Comparison of ENCODE assay signal across 10 cellular contexts in the genomic region with DNA sequence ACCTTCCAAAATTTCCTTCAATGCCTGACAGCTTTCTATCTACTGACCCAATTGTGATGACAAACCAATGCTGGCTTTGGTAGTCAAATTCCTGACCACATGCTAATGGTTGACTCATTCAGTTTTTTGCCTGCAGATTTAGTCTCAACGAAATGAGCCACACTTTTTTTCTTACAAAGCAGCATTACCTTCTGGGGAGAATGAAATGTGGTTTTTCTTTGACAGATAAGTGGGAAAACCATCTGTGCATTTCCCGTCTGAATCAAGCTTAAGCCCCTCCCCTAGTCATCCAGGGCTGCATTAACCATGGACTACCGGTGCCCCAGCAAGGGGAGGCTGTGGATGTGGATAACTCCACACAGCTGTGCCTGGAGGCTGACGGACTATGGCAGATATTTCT.
DNase-seq lines count a peak whose midpoint lies in the region; ATAC-seq and TF ChIP-seq lines count a peak whose summit lies in the region.
"Had no signal": no experiment of that assay in that cellular context is flagged by ENCODE, and none has a peak within 500 bp of the region (broad histone marks: within the 10 kb centered on the region; RNA-seq: fewer than 3 reads in every experiment).

No MANE protein-coding gene starts in this region.

- no peak for TF ChIP-seq POLR2A in gastroesophageal sphincter (IDR thresholded peaks at IDR 0.05)

- H3K27me3 ChIP-seq in A673 (replicated peaks; ENCODE audit: insufficient read depth, low read depth, low read length, poor library complexity) (no peaks in the 10 kb centered on the region), gastroesophageal sphincter (peaks cover 29% of the 10 kb centered on the region)
- H3K27me3 ChIP-seq: cardiac muscle cell had no signal

- H3K9me3 ChIP-seq in A673 (ENCODE audit: low read depth, low read length, poor library complexity, severe bottlenecking) (no peaks in the 10 kb centered on the region), gastroesophageal sphincter (no peaks in the 10 kb centered on the region)

- no peak for TF ChIP-seq EP300 in gastroesophageal sphincter (IDR thresholded peaks at IDR 0.05)

- CTCF ChIA-PET in A673 (lab: Charles Lee) = no interaction called here

- BruUV-seq in A673 (replicated peaks; lab: Mats Ljungman, UMichigan) = no TSS peak

- intact Hi-C loops in A673 (cut with micrococcal nuclease; ENCODE audit: unreplicated experiment) = no loop called here

- DNase-seq in A673 (ENCODE audit: low spot score) (peak; percentile 75), MV-4-11 (lab: John Stamatoyannopoulos, UW) (peak; percentile 71), dedifferentiated amniotic fluid mesenchymal stem cell (ENCODE audit: extremely low spot score) (peak; percentile 63), LoVo (ENCODE audit: low spot score) (no peak), SW 1271 (lab: John Stamatoyannopoulos, UW) (no peak)
- no peak for DNase-seq in stimulated activated CD4-positive, alpha-beta T cell treated with anti-CD3 and anti-CD28 coated beads, Interleukin-12 subunit alpha, Interleukin-12 subunit beta, amount 100 ng/mL, for 4 hours
- DNase-seq: CD4-positive, alpha-beta T cell had no signal

- WGBS in gastroesophageal sphincter (ENCODE audit: low coverage in 1 of 2), 2 donors = 13 to 50% methylated on average over 2 to 4 of the region's 4 CpGs

- no peak overlapping the region for H3K27ac ChIP-seq in A673 (ENCODE audit: low read depth, low read length, poor library complexity, severe bottlenecking)
- no peak overlapping the region for H3K27ac ChIP-seq in gastroesophageal sphincter
- H3K27ac ChIP-seq: cardiac muscle cell had no signal

- POLR2A ChIA-PET in A673 (lab: Charles Lee; ENCODE audit: low non-redundant PET) = no interaction called here

- H3K36me3 ChIP-seq in A673 (ENCODE audit: insufficient read depth, low read length, poor library complexity, severe bottlenecking) (no peaks in the 10 kb centered on the region), gastroesophageal sphincter (no peaks in the 10 kb centered on the region)
- H3K36me3 ChIP-seq: cardiac muscle cell had no signal

- TF ChIP-seq CTCF in A673 (conservative IDR thresholded peaks at IDR 0.05; ENCODE audit: low read depth, low read length) (no peak), gastroesophageal sphincter (IDR thresholded peaks at IDR 0.05) (no peak)

- no peak overlapping the region for H3K4me3 ChIP-seq in A673 (ENCODE audit: low read depth, low read length, poor library complexity, severe bottlenecking)
- H3K4me3 ChIP-seq in gastroesophageal sphincter = no peak overlapping the region
- H3K4me3 ChIP-seq: cardiac muscle cell had no signal

- peak; percentile 47 for ATAC-seq in GM21390 (IDR thresholded peaks at IDR 0.05; ENCODE audit: unreplicated experiment)
- no peak for ATAC-seq in gastroesophageal sphincter

- H3K4me1 ChIP-seq in A673 (ENCODE audit: insufficient read depth, low read length, poor library complexity, severe bottlenecking) (peaks cover 32% of the 10 kb centered on the region), gastroesophageal sphincter (no peaks in the 10 kb centered on the region)

Comparison
In these comparisons a context has a peak if more than half of its experiments do, and no peak if none do; other contexts are left out.
1. DNase-seq: peak in A673 (single experiment), MV-4-11 (single experiment) and dedifferentiated amniotic fluid mesenchymal stem cell (single experiment); none in LoVo (single experiment), SW 1271 (0 of 2) and stimulated activated CD4-positive, alpha-beta T cell treated with anti-CD3 and anti-CD28 coated beads, Interleukin-12 subunit alpha, Interleukin-12 subunit beta, amount 100 ng/mL, for 4 hours (single experiment).